Comparison of ENCODE assay signal across 15 cellular contexts in the genomic region with DNA sequence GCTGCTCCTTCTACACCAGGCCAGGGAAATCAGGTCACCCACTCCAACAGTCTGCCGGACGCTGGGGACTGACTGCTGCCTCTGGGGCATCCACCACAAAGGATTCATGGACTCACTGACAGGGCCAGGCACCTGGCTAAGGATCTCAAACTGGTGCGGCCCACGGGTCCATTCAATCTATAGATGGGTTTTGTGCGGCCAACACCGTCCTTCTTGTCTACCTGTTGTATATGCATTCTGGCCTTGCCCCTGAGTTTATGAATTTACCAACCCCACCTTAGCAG.
"Had no signal": no experiment of that assay in that cellular context is flagged by ENCODE, and none has a peak within 500 bp of the region (broad histone marks: within the 10 kb centered on the region; RNA-seq: fewer than 3 reads in every experiment).

No MANE protein-coding gene starts in this region.

- H3K4me3 ChIP-seq: SK-N-MC, upper lobe of left lung had no signal

- H3K4me3 Mint-ChIP-seq: activated CD8-positive, alpha-beta T cell treated with anti-CD3 and anti-CD28 coated beads, Interleukin-2, amount 10 ng/mL, durations not matched to agents 7 days and 5 days; nephron progenitor cell had no signal

- H3K36me3 ChIP-seq: upper lobe of left lung had no signal

- H3K9me3 ChIP-seq: upper lobe of left lung had no signal

- ATAC-seq: activated CD8-positive, alpha-beta T cell treated with anti-CD3 and anti-CD28 coated beads, Interleukin-2, amount 10 ng/mL, durations not matched to agents 7 days and 5 days; foreskin keratinocyte; right cardiac atrium had no signal

- H3K27ac ChIP-seq: foreskin keratinocyte, SK-N-MC, upper lobe of left lung had no signal

- DNase-seq: activated CD8-positive, alpha-beta T cell treated with anti-CD3 and anti-CD28 coated beads, Interleukin-2, amount 10 ng/mL, durations not matched to agents 7 days and 5 days; cerebellar nuclear complex; effector CD8-positive, alpha-beta T cell; foreskin keratinocyte; glutamatergic neuron; mesenchymal stem cell; nephron progenitor cell; small intestine; stimulated activated CD4-positive, alpha-beta T cell treated with anti-CD3 and anti-CD28 coated beads, Interleukin-4, amount 100 ng/mL, for 24 hours; stimulated activated naive CD4-positive, alpha-beta T cell treated with Interleukin-2 at 50 U/mL for 16 hours had no signal

- H3K9me3 Mint-ChIP-seq: activated T-helper 2 cell treated with anti-CD3 and anti-CD28 coated beads, Interferon-gamma antibody, Interleukin-2, Interleukin-4, amounts not matched to agents 10 μg/mL and 5 μg/mL and 100 μg/mL, durations not matched to agents 14 hours and 24 hours and 36 hours; nephron progenitor cell had no signal

- H3K27ac Mint-ChIP-seq: activated T-helper 2 cell treated with anti-CD3 and anti-CD28 coated beads, Interferon-gamma antibody, Interleukin-2, Interleukin-4, amounts not matched to agents 10 μg/mL and 5 μg/mL and 100 μg/mL, durations not matched to agents 14 hours and 24 hours and 36 hours; progenitor cell of endocrine pancreas had no signal

- H3K27me3 ChIP-seq: foreskin keratinocyte, upper lobe of left lung had no signal
